Comparison of ENCODE assay signal across 8 cellular contexts in genomic region chr16:9090960-9091866, GRCh38. TPM values are rescaled to one million over a fixed set of nuclear protein-coding genes. Genes with fewer than 3 reads are reported as not detected.
DNase-seq lines count a peak whose midpoint lies in the region; ATAC-seq and TF ChIP-seq lines count a peak whose summit lies in the region.

Gene HAPSTR1, plus strand, starts transcription at chr16:9091644. Its CDS starts 401 bp downstream, at chr16:9092045.

- WGBS in right lobe of liver (ENCODE audit: insufficient coverage, low coverage, low lambda C conversion rate, missing lambda C conversion rate), result under 1% methylated on average over 22 of the region's 79 CpGs

- no peaks in the 10 kb centered on the region for H3K27me3 ChIP-seq in dorsolateral prefrontal cortex
- no peaks in the 10 kb centered on the region for H3K27me3 ChIP-seq in right lobe of liver

- H3K36me3 ChIP-seq in right lobe of liver, result peaks cover 0 to 11% (median under 1%) of the 10 kb centered on the region in 4 donors

- H3K27ac ChIP-seq in dorsolateral prefrontal cortex (peak within 1 kb of the TSS; percentile 81 to 100 (median 96)), right lobe of liver (peak within 1 kb of the TSS; percentile 97 to 98 (median 97))

- CTCF ChIA-PET in activated CD4-positive, alpha-beta memory T cell treated with anti-CD3 and anti-CD28 coated beads for 36 hours (lab: Charles Lee), result interaction anchor here (0.7 to 2.0 kb wide), 8 partner anchors 12 to 155 kb away, joined by 3 to 12 read pairs (median 5); no protein-coding TSS in a partner anchor

- peaks cover 0 to 36% (median 14%) of the 10 kb centered on the region in 4 donors for H3K4me1 ChIP-seq in right lobe of liver

- peak; percentile 88 for ATAC-seq in GM19397 (IDR thresholded peaks at IDR 0.05; ENCODE audit: unreplicated experiment)
- ATAC-seq in HG03571 (IDR thresholded peaks at IDR 0.05; ENCODE audit: unreplicated experiment), result peak; percentile 87
- peak; percentile 89 to 96 (median 91) for ATAC-seq in right lobe of liver

- no peaks in the 10 kb centered on the region for H3K9me3 ChIP-seq in right lobe of liver

- H3K9me3 Mint-ChIP-seq in CD14-positive monocyte, result peaks cover 0 to 3% (median 0%) of the 10 kb centered on the region in 7 donors
- H3K9me3 Mint-ChIP-seq in activated CD4-positive, alpha-beta memory T cell treated with anti-CD3 and anti-CD28 coated beads for 36 hours, result no peaks in the 10 kb centered on the region

- intact Hi-C loops in CD14-positive monocyte (cut with micrococcal nuclease) (loop anchor here (5.0 to 10.0 kb wide), 4 partner anchors 36 to 129 kb away; partner anchors contain the start of gene USP7 (in 2 of the 2)), dorsolateral prefrontal cortex (cut with DNase I) (loop anchor here in 1 of 2 donors (5.0 kb wide), 5 partner anchors 36 to 294 kb away; partner anchors contain the start of genes CARHSP1, PMM2, TMEM186 and USP7), right lobe of liver (cut with DNase I) (no loop called here)
- intact Hi-C loops in activated CD4-positive, alpha-beta memory T cell treated with anti-CD3 and anti-CD28 coated beads for 36 hours (cut with micrococcal nuclease), result loop anchor here (2.0 to 5.0 kb wide), 3 partner anchors 128 to 294 kb away; partner anchors contain the start of genes CARHSP1, PMM2, TMEM186 and USP7

- peak; percentile 99 for TF ChIP-seq POLR2A in right lobe of liver (IDR thresholded peaks at IDR 0.05)

- TF ChIP-seq CTCF in CD14-positive monocyte (IDR thresholded peaks at IDR 0.05) (no peak), dorsolateral prefrontal cortex (IDR thresholded peaks at IDR 0.05 in 54 of 56, conservative IDR thresholded peaks at IDR 0.05 in 2 of 56; ENCODE audit: low read depth in 1 of 56, partially characterized antibody in 56 of 56) (peak in 4 of 56 donors; percentile 15 to 23 (median 17)), right lobe of liver (IDR thresholded peaks at IDR 0.05) (no peak)

- POLR2A ChIA-PET in activated CD4-positive, alpha-beta memory T cell treated with anti-CD3 and anti-CD28 coated beads for 36 hours (lab: Charles Lee), result interaction anchor here (0.7 to 3.9 kb wide), 19 partner anchors 9 to 294 kb away, joined by 3 to 34 read pairs (median 5); partner anchors contain the start of genes CARHSP1, PMM2, TMEM186 and USP7

- peaks cover 0 to 4% (median 2%) of the 10 kb centered on the region in 3 donors for H3K27me3 Mint-ChIP-seq in CD14-positive monocyte (ENCODE audit: low read depth in 3 of 3)
- no peaks in the 10 kb centered on the region for H3K27me3 Mint-ChIP-seq in activated CD4-positive, alpha-beta memory T cell treated with anti-CD3 and anti-CD28 coated beads for 36 hours

- peaks cover 28 to 29% of the 10 kb centered on the region in 2 donors for H3K36me3 Mint-ChIP-seq in CD14-positive monocyte
- H3K36me3 Mint-ChIP-seq in activated CD4-positive, alpha-beta memory T cell treated with anti-CD3 and anti-CD28 coated beads for 36 hours, result peaks cover 30% of the 10 kb centered on the region

- peak within 1 kb of the TSS; percentile 99 for H3K4me3 Mint-ChIP-seq in CD14-positive monocyte
- peak within 1 kb of the TSS; percentile 94 for H3K4me3 Mint-ChIP-seq in activated CD4-positive, alpha-beta memory T cell treated with anti-CD3 and anti-CD28 coated beads for 36 hours

- DNase-seq in CD14-positive monocyte (ENCODE audit: low spot score) (peak; percentile 100), NCI-H82 (lab: John Stamatoyannopoulos, UW) (peak; percentile 100), dorsolateral prefrontal cortex (peak; percentile 99 to 100 (median 100)), right lobe of liver (peak; percentile 100)
- DNase-seq in activated CD4-positive, alpha-beta memory T cell treated with anti-CD3 and anti-CD28 coated beads for 36 hours, result peak; percentile 100
- peak; percentile 98 to 100 for DNase-seq in stimulated activated CD4-positive, alpha-beta T cell treated with anti-CD3 and anti-CD28 coated beads, Interleukin-4, amount 100 ng/mL, for 4 hours

- H3K27ac Mint-ChIP-seq in CD14-positive monocyte, result peak within 1 kb of the TSS; percentile 93 to 99 (median 97)
- peak within 1 kb of the TSS; percentile 95 for H3K27ac Mint-ChIP-seq in activated CD4-positive, alpha-beta memory T cell treated with anti-CD3 and anti-CD28 coated beads for 36 hours

- H3K4me1 Mint-ChIP-seq in CD14-positive monocyte, result peaks cover 23% of the 10 kb centered on the region
- peaks cover 29% of the 10 kb centered on the region for H3K4me1 Mint-ChIP-seq in activated CD4-positive, alpha-beta memory T cell treated with anti-CD3 and anti-CD28 coated beads for 36 hours (ENCODE audit: low read depth)

- peak within 1 kb of the TSS; percentile 67 to 98 (median 89) for H3K4me3 ChIP-seq in dorsolateral prefrontal cortex
- H3K4me3 ChIP-seq in right lobe of liver, result peak within 1 kb of the TSS; percentile 79 to 82 (median 80)

RNA-seq across cellular contexts. Expression of gene HAPSTR1, which starts in this region (rescaled TPM):
- 10 to 100 TPM in 1 of 2 donors, 1 to 10 TPM in 1; 7.2 to 11.1 TPM for polyA plus RNA-seq in CD14-positive monocyte
- 10 to 100 TPM; 47.1 to 49.1 TPM for total RNA-seq in activated CD4-positive, alpha-beta memory T cell treated with anti-CD3 and anti-CD28 coated beads for 36 hours
- total RNA-seq in dorsolateral prefrontal cortex, result 100 to 1,000 TPM in 16 of 120 experiments, 10 to 100 TPM in 104; 60.1 to 117 (median 88.9) TPM
- total RNA-seq in right lobe of liver, result 10 to 100 TPM; 23.6 to 34.8 (median 28.3) TPM

Comparison
In these comparisons a context has a peak if more than half of its experiments do, and no peak if none do; other contexts are left out.
1. Peak in every context shown above with its lines: DNase-seq, ATAC-seq, H3K4me3 ChIP-seq and H3K27ac ChIP-seq.
2. intact Hi-C loops: an anchor here in CD14-positive monocyte (5.0 to 10.0 kb wide) and activated CD4-positive, alpha-beta memory T cell treated with anti-CD3 and anti-CD28 coated beads for 36 hours (2.0 to 5.0 kb wide); none called in right lobe of liver.